In the genomic region with DNA sequence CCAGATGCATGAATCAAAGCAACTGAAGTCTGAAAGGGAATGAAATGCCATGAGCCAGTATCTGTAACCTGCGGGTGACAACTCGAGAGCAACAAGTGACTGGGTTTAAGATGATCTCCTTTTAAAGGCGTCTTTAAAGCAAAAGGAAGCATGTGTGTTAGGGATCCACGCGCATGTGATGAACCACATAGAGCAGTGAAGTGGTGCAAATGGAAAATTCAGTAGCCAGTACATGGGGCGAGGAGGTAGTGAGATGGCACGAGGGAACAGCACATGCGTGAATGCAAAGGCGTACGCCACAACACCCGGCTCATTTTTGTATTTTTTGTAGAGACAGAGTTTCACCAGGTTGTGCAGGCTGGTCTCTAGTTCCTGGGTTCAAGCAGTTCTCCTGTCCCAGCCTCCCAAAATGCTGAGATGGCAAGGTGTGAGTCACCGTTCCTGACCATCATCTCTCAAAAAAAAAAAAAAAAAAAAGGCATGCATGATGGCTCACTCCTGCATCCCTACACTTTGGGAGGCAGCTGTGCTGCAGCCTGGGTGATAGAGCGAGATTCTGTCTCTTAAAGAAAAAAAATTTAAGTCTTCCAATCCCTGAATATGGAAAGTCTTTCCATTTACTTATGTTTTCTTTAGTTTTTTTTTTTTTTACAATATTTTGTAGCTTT, we compare ENCODE assay signal across 21 cellular contexts. TPM values are rescaled to one million over a fixed set of nuclear protein-coding genes. Genes with fewer than 3 reads are reported as not detected.
A peak's percentile ranks its signal among the peaks of the same experiment; 100 is the strongest.
DNase-seq lines count a peak whose midpoint lies in the region; ATAC-seq and TF ChIP-seq lines count a peak whose summit lies in the region.
"Had no signal": no experiment of that assay in that cellular context is flagged by ENCODE, and none has a peak within 500 bp of the region (broad histone marks: within the 10 kb centered on the region; RNA-seq: fewer than 3 reads in every experiment).

No MANE protein-coding gene starts in this region.

- H3K4me1 Mint-ChIP-seq in activated B cell treated with CpG ODN at 0.5 μM for 24 hours: peaks cover 44% of the 10 kb centered on the region
- H3K4me1 Mint-ChIP-seq: nephron had no signal

- peak overlapping the region; percentile 4 for H3K27ac Mint-ChIP-seq in activated B cell treated with CpG ODN at 0.5 μM for 24 hours
- H3K27ac Mint-ChIP-seq: activated naive CD4-positive, alpha-beta T cell treated with anti-CD3 and anti-CD28 coated beads, Interleukin-2, amount 50 U/mL, for 24 hours; activated T-cell treated with anti-CD3 and anti-CD28 coated beads, Interleukin-2, amount 50 U/mL, for 24 hours; CD4-positive, alpha-beta memory T cell; HFFc6; immature natural killer cell had no signal

- H3K4me3 ChIP-seq in right atrium auricular region: no peak overlapping the region

- H3K36me3 Mint-ChIP-seq in activated B cell treated with CpG ODN at 0.5 μM for 24 hours (ENCODE audit: low read depth): no peaks in the 10 kb centered on the region
- H3K36me3 Mint-ChIP-seq: immature natural killer cell had no signal

- in situ Hi-C loops in ACHN (cut with HindIII; ENCODE audit: low pct_ligation_motif_present, low pct_unique_long_range_greater_than_20kb, low sequenced_read_pairs): no loop called here

- ATAC-seq in activated B cell treated with CpG ODN at 0.5 μM for 24 hours (ENCODE audit: low read depth) (no peak), HG02870 (IDR thresholded peaks at IDR 0.05; ENCODE audit: unreplicated experiment) (no peak), HG02642 (IDR thresholded peaks at IDR 0.05; ENCODE audit: poor library complexity, unreplicated experiment) (no peak), HG02623 (IDR thresholded peaks at IDR 0.05; ENCODE audit: unreplicated experiment) (no peak), GM18870 (IDR thresholded peaks at IDR 0.05; ENCODE audit: unreplicated experiment) (no peak)
- ATAC-seq: Panc1 had no signal

- H3K27me3 ChIP-seq in right atrium auricular region: no peaks in the 10 kb centered on the region

- no peaks in the 10 kb centered on the region for H3K27me3 Mint-ChIP-seq in activated B cell treated with CpG ODN at 0.5 μM for 24 hours

- intact Hi-C loops in activated B cell treated with CpG ODN at 0.5 μM for 24 hours (cut with micrococcal nuclease): loop anchor here (1.0 kb wide), 1 partner anchor 7 kb away; no protein-coding TSS in a partner anchor

- peak; percentile 37 for DNase-seq in ACHN
- DNase-seq in HEK293T (ENCODE audit: extremely low spot score): no peak
- no peak for DNase-seq in activated B cell treated with CpG ODN at 0.5 μM for 24 hours
- no peak for DNase-seq in right atrium auricular region (ENCODE audit: low spot score)
- DNase-seq: activated CD4-positive, alpha-beta T cell treated with anti-CD3 and anti-CD28 coated beads, Interleukin-2, amount 50 U/mL, for 4 hours; activated T-cell treated with anti-CD3 and anti-CD28 coated beads, Interleukin-2, amount 50 U/mL, for 24 hours; CD4-positive, alpha-beta memory T cell; DMS79 treated with DMSO at 0.1 percent for 48 hours; HFFc6; immature natural killer cell; NCI-H1092 treated with DMSO at 0.1 percent for 48 hours; NCI-H2107; NCI-H526; stimulated activated naive CD4-positive, alpha-beta T cell had no signal

- TF ChIP-seq CTCF in activated B cell treated with CpG ODN at 0.5 μM for 24 hours (IDR thresholded peaks at IDR 0.05) (no peak), right atrium auricular region (IDR thresholded peaks at IDR 0.05) (no peak)

- CTCF ChIA-PET in HEK293T (lab: Yijun Ruan, JAX): no interaction called here
- CTCF ChIA-PET in activated B cell treated with CpG ODN at 0.5 μM for 24 hours (lab: Charles Lee): no interaction called here

- H3K27ac ChIP-seq in right atrium auricular region: peak overlapping the region; percentile 45 to 48

- H3K4me3 Mint-ChIP-seq in activated B cell treated with CpG ODN at 0.5 μM for 24 hours: peak overlapping the region; percentile 9
- H3K4me3 Mint-ChIP-seq: activated naive CD4-positive, alpha-beta T cell treated with anti-CD3 and anti-CD28 coated beads, Interleukin-2, amount 50 U/mL, for 24 hours; activated T-cell treated with anti-CD3 and anti-CD28 coated beads, Interleukin-2, amount 50 U/mL, for 24 hours; CD4-positive, alpha-beta memory T cell; HFFc6; immature natural killer cell; nephron had no signal

- H3K9me3 ChIP-seq in right atrium auricular region: no peaks in the 10 kb centered on the region

- H3K4me1 ChIP-seq in right atrium auricular region: peaks cover 0 to 11% of the 10 kb centered on the region in 2 donors

- H3K36me3 ChIP-seq in right atrium auricular region: no peaks in the 10 kb centered on the region

- no peaks in the 10 kb centered on the region for H3K9me3 Mint-ChIP-seq in activated B cell treated with CpG ODN at 0.5 μM for 24 hours
- H3K9me3 Mint-ChIP-seq: activated naive CD4-positive, alpha-beta T cell treated with anti-CD3 and anti-CD28 coated beads, Interleukin-2, amount 50 U/mL, for 24 hours had no signal

- POLR2A ChIA-PET in HEK293T (lab: Yijun Ruan, JAX): no interaction called here
- POLR2A ChIA-PET in activated B cell treated with CpG ODN at 0.5 μM for 24 hours (lab: Charles Lee): interaction anchor here (0.6 to 1.3 kb wide), 3 partner anchors 9 to 17 kb away, joined by 3 to 6 read pairs (median 4); no protein-coding TSS in a partner anchor

TF ChIP-seq in HEK293T, 16 proteins besides CTCF, POLR2A, EP300 and RAD21:
- TF ChIP-seq FOXA1 (IDR thresholded peaks at IDR 0.05): no peak
- TF ChIP-seq ZNF384 (IDR thresholded peaks at IDR 0.05): 0 out of 2 replicates have a peak, but pooled peaks have one; percentile 17
- no peak for TF ChIP-seq HDGF (IDR thresholded peaks at IDR 0.05; ENCODE audit: borderline replicate concordance)
- TF ChIP-seq BHLHE40 (IDR thresholded peaks at IDR 0.05; ENCODE audit: borderline replicate concordance): no peak
- TF ChIP-seq FOXK2 (IDR thresholded peaks at IDR 0.05): no peak
TF ChIP-seq in HEK293T: peak in this region for 1.

RNA-seq across cellular contexts. Expression of gene BCL7A, which starts 24.6 kb away (rescaled TPM):
- total RNA-seq in activated B cell treated with CpG ODN at 0.5 μM for 24 hours (38.6 and 41.4 TPM in 2 replicates), right atrium auricular region (10 to 100 TPM; 11.5 to 21.2 TPM)
